21 cellular contexts compared by ENCODE assay signal in genomic region chr10:60535427-60535826, GRCh38.
DNase-seq lines count a peak whose midpoint lies in the region; ATAC-seq, FAIRE-seq and TF ChIP-seq lines count a peak whose summit lies in the region.
"Had no signal": no experiment of that assay in that cellular context is flagged by ENCODE, and none has a peak within 500 bp of the region (broad histone marks: within the 10 kb centered on the region; RNA-seq: fewer than 3 reads in every experiment).

No MANE protein-coding gene starts in this region.

- H3K4me2 ChIP-seq in PC-9 = no peak overlapping the region

- no peaks in the 10 kb centered on the region for H3K36me3 ChIP-seq in PC-9 (ENCODE audit: low read depth)
- H3K36me3 ChIP-seq: transverse colon had no signal

- no peaks in the 10 kb centered on the region for H3K79me2 ChIP-seq in PC-9 (ENCODE audit: low read depth)

- CTCF ChIA-PET in PC-9 (lab: Charles Lee) = no interaction called here

- H3F3A ChIP-seq in PC-9 (ENCODE audit: insufficient read depth, low read depth) = peaks cover 5% of the 10 kb centered on the region

- no peaks in the 10 kb centered on the region for H3K36me3 Mint-ChIP-seq in CD14-positive monocyte

- peaks cover 12% of the 10 kb centered on the region for H3K4me1 ChIP-seq in PC-9 (replicated peaks; ENCODE audit: insufficient read depth)

- H4K20me1 ChIP-seq in PC-9 (ENCODE audit: insufficient read depth) = no peaks in the 10 kb centered on the region

- no peak overlapping the region for H3K4me3 Mint-ChIP-seq in CD14-positive monocyte
- H3K4me3 Mint-ChIP-seq: brain, mesothelial cell of epicardium, nephron had no signal

- intact Hi-C loops in PC-9 (cut with micrococcal nuclease; ENCODE audit: unreplicated experiment) (loop anchor here (5.0 kb wide), 1 partner anchor 88 kb away; no protein-coding TSS in a partner anchor), CD14-positive monocyte (cut with micrococcal nuclease) (no loop called here)

- no peaks in the 10 kb centered on the region for H3K27me3 ChIP-seq in PC-9 (ENCODE audit: insufficient read depth, low read depth)
- H3K27me3 ChIP-seq: transverse colon had no signal

- ATAC-seq in GM18867 (IDR thresholded peaks at IDR 0.05; ENCODE audit: unreplicated experiment) (peak; percentile 18), HG02678 (IDR thresholded peaks at IDR 0.05; ENCODE audit: unreplicated experiment) (peak; percentile 6)
- ATAC-seq: left lobe of liver, Right ventricle myocardium inferior had no signal

- peaks cover 0 to 2% (median 0%) of the 10 kb centered on the region in 3 donors for H3K27me3 Mint-ChIP-seq in CD14-positive monocyte (ENCODE audit: low read depth in 3 of 3)
- H3K27me3 Mint-ChIP-seq: brain, progenitor cell of endocrine pancreas had no signal

- H3K4me3 ChIP-seq in PC-9 = no peak overlapping the region
- H3K4me3 ChIP-seq: coronary artery, transverse colon had no signal

- DNase-seq in RCC 7860 (ENCODE audit: low spot score) (no peak), substantia nigra (lab: John Stamatoyannopoulos, UW) (no peak), NK-92 (lab: John Stamatoyannopoulos, UW; ENCODE audit: unreplicated experiment) (no peak), PC-9 (no peak), CD14-positive monocyte (ENCODE audit: low spot score) (no peak)
- DNase-seq: IMR-90; NCI-H1436; NCI-H2171; NCI-H524 treated with DMSO at 0.1 percent for 48 hours; stimulated activated naive CD4-positive, alpha-beta T cell; transverse colon had no signal

- no peak for TF ChIP-seq CTCF in PC-9 (conservative IDR thresholded peaks at IDR 0.05)
- no peak for TF ChIP-seq CTCF in CD14-positive monocyte (IDR thresholded peaks at IDR 0.05)

- H3K9me2 ChIP-seq in PC-9 (ENCODE audit: insufficient read depth) = no peaks in the 10 kb centered on the region

- H2AFZ ChIP-seq in PC-9 = no peak overlapping the region

- H3K27ac ChIP-seq in substantia nigra (ENCODE audit: low read depth, low read length, poor library complexity, severe bottlenecking) (peak overlapping the region; percentile 57), PC-9 (no peak overlapping the region)
- H3K27ac ChIP-seq: coronary artery, transverse colon had no signal

- POLR2A ChIA-PET in PC-9 (lab: Charles Lee; ENCODE audit: unreplicated experiment) = no interaction called here

- BruUV-seq in PC-9 (replicated peaks; lab: Mats Ljungman, UMichigan) = no TSS peak

- H3K9me3 Mint-ChIP-seq in CD14-positive monocyte = no peaks in the 10 kb centered on the region
- H3K9me3 Mint-ChIP-seq: brain, nephron had no signal

- FAIRE-seq in RCC 7860 (lab: Jason Lieb, UNC) = peak; percentile 61
- FAIRE-seq: GM12891 had no signal

- H3K9me3 ChIP-seq in PC-9 (ENCODE audit: insufficient read depth, low read depth) = no peaks in the 10 kb centered on the region
- H3K9me3 ChIP-seq: transverse colon had no signal

- no peak overlapping the region for H3K27ac Mint-ChIP-seq in CD14-positive monocyte
- H3K27ac Mint-ChIP-seq: brain, mesothelial cell of epicardium, nephron, progenitor cell of endocrine pancreas had no signal

- H3K4me1 Mint-ChIP-seq in CD14-positive monocyte = peaks cover 10% of the 10 kb centered on the region
